12 cellular contexts compared by ENCODE assay signal in the genomic region with DNA sequence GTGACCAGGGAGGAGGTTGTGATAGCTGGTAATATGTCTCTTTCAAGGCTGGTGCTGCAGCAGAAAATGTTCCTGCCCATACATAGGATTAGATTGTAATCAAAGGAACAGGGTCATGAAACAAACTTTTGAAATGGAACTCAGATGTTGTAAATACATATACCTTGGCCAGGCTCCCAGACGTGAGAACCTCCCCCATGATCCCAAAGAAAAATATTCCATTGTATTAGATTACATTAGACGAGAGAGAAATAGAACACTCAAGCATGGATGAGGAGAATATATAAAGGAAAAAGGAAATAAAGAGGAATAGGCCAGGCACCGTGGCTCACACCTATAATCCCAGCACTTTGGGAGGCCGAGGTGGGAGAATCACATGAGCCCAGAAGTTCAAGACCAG. TPM values are rescaled to one million over a fixed set of nuclear protein-coding genes. Genes with fewer than 3 reads are reported as not detected.
A peak's percentile ranks its signal among the peaks of the same experiment; 100 is the strongest.
DNase-seq lines count a peak whose midpoint lies in the region; TF ChIP-seq lines count a peak whose summit lies in the region.
"Had no signal": no experiment of that assay in that cellular context is flagged by ENCODE, and none has a peak within 500 bp of the region (broad histone marks: within the 10 kb centered on the region; RNA-seq: fewer than 3 reads in every experiment).

No MANE protein-coding gene starts in this region.

- no peaks in the 10 kb centered on the region for H4K20me1 ChIP-seq in hepatocyte (ENCODE audit: insufficient read depth, poor library complexity, severe bottlenecking)

- H3K9me3 ChIP-seq in hepatocyte (ENCODE audit: low read depth) (no peaks in the 10 kb centered on the region), uterus (no peaks in the 10 kb centered on the region)
- H3K9me3 ChIP-seq: ovary, upper lobe of right lung had no signal

- H3K4me3 ChIP-seq in astrocyte of the cerebellum (ENCODE audit: low read depth, low read length) (no peak overlapping the region), hepatocyte (no peak overlapping the region), uterus (no peak overlapping the region)
- H3K4me3 ChIP-seq: ovary, upper lobe of right lung had no signal

- H3K79me2 ChIP-seq in hepatocyte, result no peaks in the 10 kb centered on the region

- no peak for TF ChIP-seq CTCF in astrocyte of the cerebellum (IDR thresholded peaks at IDR 0.05; ENCODE audit: low read depth, low read length, missing control alignments)
- no peak for TF ChIP-seq CTCF in hepatocyte (IDR thresholded peaks at IDR 0.05; ENCODE audit: poor library complexity)
- no peak for TF ChIP-seq CTCF in uterus (IDR thresholded peaks at IDR 0.05)

- no peak overlapping the region for H2AFZ ChIP-seq in hepatocyte

- no peak for TF ChIP-seq POLR2A in uterus (IDR thresholded peaks at IDR 0.05)

- H3K27ac ChIP-seq in hepatocyte, result peak overlapping the region; percentile 77
- H3K27ac ChIP-seq in uterus, result peak overlapping the region; percentile 79 to 83
- H3K27ac ChIP-seq: ovary, upper lobe of right lung had no signal

- H3K36me3 ChIP-seq in hepatocyte (replicated peaks; ENCODE audit: insufficient read depth, low read depth) (no peaks in the 10 kb centered on the region), uterus (no peaks in the 10 kb centered on the region)
- H3K36me3 ChIP-seq: ovary, upper lobe of right lung had no signal

- peak; percentile 40 for DNase-seq in NCI-H345 (lab: John Stamatoyannopoulos, UW)
- DNase-seq in NCI-H345 treated with DMSO at 0.1 percent for 48 hours (lab: John Stamatoyannopoulos, UW; ENCODE audit: unreplicated experiment), result no peak
- peak; percentile 39 for DNase-seq in astrocyte of the cerebellum (ENCODE audit: low read depth)
- DNase-seq in hepatocyte (ENCODE audit: low spot score), result no peak
- DNase-seq in uterus, result no peak
- DNase-seq in effector CD8-positive, alpha-beta T cell (lab: John Stamatoyannopoulos, UW), result no peak
- DNase-seq in kidney tubule cell (ENCODE audit: low spot score), result no peak
- DNase-seq in globus pallidus (ENCODE audit: low spot score), result no peak
- DNase-seq: activated CD4-positive, alpha-beta T cell treated with anti-CD3 and anti-CD28 coated beads, Interleukin-2, amount 50 U/mL, for 48 hours; NCI-H446 treated with DMSO at 0.1 percent for 48 hours; ovary; upper lobe of right lung had no signal

- 44% methylated on average over 4 of the region's 4 CpGs for WGBS in hepatocyte (ENCODE audit: low lambda C conversion rate, missing lambda C conversion rate)

- intact Hi-C loops in uterus (cut with DNase I; ENCODE audit: low total_unique reads), result no loop called here

- no peaks in the 10 kb centered on the region for H3K9me2 ChIP-seq in hepatocyte (replicated peaks; ENCODE audit: insufficient read depth)

- H3K27me3 ChIP-seq in hepatocyte, result no peaks in the 10 kb centered on the region
- H3K27me3 ChIP-seq in uterus, result no peaks in the 10 kb centered on the region
- H3K27me3 ChIP-seq: ovary, upper lobe of right lung had no signal

- in situ Hi-C loops in astrocyte of the cerebellum (cut with HindIII; ENCODE audit: low sequenced_read_pairs), result no loop called here

- H3K4me1 ChIP-seq in hepatocyte (ENCODE audit: insufficient read depth) (peaks cover 29% of the 10 kb centered on the region), uterus (peaks cover 0 to 7% of the 10 kb centered on the region in 2 donors)

- H3K4me2 ChIP-seq in hepatocyte, result peak overlapping the region; percentile 12

RNA-seq across cellular contexts. Expression of gene RPL37A, which starts 52.6 kb away (rescaled TPM):
- total RNA-seq in hepatocyte, result 1,119 and 1,301 TPM in 2 replicates
- 1,011 and 1,060 TPM in 2 replicates for polyA plus RNA-seq in hepatocyte
- total RNA-seq in uterus, result 1,000 to 10,000 TPM in 3 of 4 donors, 100 to 1,000 TPM in 1; 716 to 2,917 (median 2,308) TPM

Comparison
In these comparisons a context has a peak if more than half of its experiments do, and no peak if none do; other contexts are left out.
1. DNase-seq: peak in NCI-H345 (single experiment) and astrocyte of the cerebellum (single experiment); none in NCI-H345 treated with DMSO at 0.1 percent for 48 hours (single experiment), hepatocyte (single experiment), uterus (0 of 2), effector CD8-positive, alpha-beta T cell (single experiment), kidney tubule cell (single experiment) and globus pallidus (single experiment).